In the genomic region with DNA sequence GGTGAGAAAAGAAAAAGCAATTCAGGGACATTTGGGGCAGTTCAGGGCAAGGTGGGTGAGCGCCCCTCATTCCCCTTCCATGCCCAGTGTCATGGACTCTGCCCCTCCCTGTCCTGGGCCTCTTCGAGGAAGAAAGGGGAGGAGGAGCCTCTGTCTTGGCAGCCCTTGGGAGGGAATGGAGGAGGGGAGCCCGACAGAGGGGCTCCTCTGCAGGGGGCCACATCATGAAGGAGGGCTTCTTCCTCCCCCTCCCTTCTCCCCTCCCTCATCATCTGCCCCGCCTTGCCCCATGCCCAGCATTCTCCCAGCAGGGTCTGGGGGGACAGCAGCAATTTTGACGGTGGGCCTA, we compare ENCODE assay signal across 22 cellular contexts. TPM values are rescaled to one million over a fixed set of nuclear protein-coding genes. Genes with fewer than 3 reads are reported as not detected.
A peak's percentile ranks its signal among the peaks of the same experiment; 100 is the strongest.
DNase-seq lines count a peak whose midpoint lies in the region; ATAC-seq and TF ChIP-seq lines count a peak whose summit lies in the region.
"Had no signal": no experiment of that assay in that cellular context is flagged by ENCODE, and none has a peak within 500 bp of the region (broad histone marks: within the 10 kb centered on the region; RNA-seq: fewer than 3 reads in every experiment).

No MANE protein-coding gene starts in this region.

- peaks cover 53% of the 10 kb centered on the region for H3K27me3 Mint-ChIP-seq in H9 (ENCODE audit: low read depth)

- no peaks in the 10 kb centered on the region for H4K20me1 ChIP-seq in H9 (ENCODE audit: control insufficient read depth, insufficient read depth, insufficient read length)

- no peak overlapping the region for H4K91ac ChIP-seq in H9 (ENCODE audit: insufficient read length, low read depth, low read length)

- no peak overlapping the region for H2BK15ac ChIP-seq in H9 (ENCODE audit: low read depth, low read length)

- H3K4me3 Mint-ChIP-seq in H9: peak overlapping the region; percentile 58 to 77
- H3K4me3 Mint-ChIP-seq: activated CD4-positive, alpha-beta memory T cell treated with anti-CD3 and anti-CD28 coated beads, Interleukin-2, amount 10 ng/mL, durations not matched to agents 7 days and 5 days had no signal

- peak overlapping the region; percentile 72 for H3K4me2 ChIP-seq in H9 (ENCODE audit: insufficient read depth, insufficient read length, low read length)

- H4K8ac ChIP-seq in H9 (replicated peaks; ENCODE audit: insufficient read length, low read depth, low read length): no peak overlapping the region

- H3K9me3 Mint-ChIP-seq in H9: no peaks in the 10 kb centered on the region; a peak in 1 of 5 replicates
- H3K9me3 Mint-ChIP-seq: activated CD4-positive, alpha-beta memory T cell treated with anti-CD3 and anti-CD28 coated beads, Interleukin-2, amount 10 ng/mL, durations not matched to agents 7 days and 5 days; activated naive CD4-positive, alpha-beta T cell treated with anti-CD3 and anti-CD28 coated beads, Interleukin-2, amount 50 U/mL, for 24 hours; activated T-helper 2 cell treated with anti-CD3 and anti-CD28 coated beads, Interferon-gamma antibody, Interleukin-2, Interleukin-4, amounts not matched to agents 10 μg/mL and 5 μg/mL and 100 μg/mL, durations not matched to agents 14 hours and 24 hours and 36 hours; immature natural killer cell; memory B cell; T-cell had no signal

- no peak overlapping the region for H3K4ac ChIP-seq in H9 (ENCODE audit: low read depth, low read length)

- H2BK120ac ChIP-seq in H9 (ENCODE audit: low read depth, low read length, poor library complexity, severe bottlenecking): no peak overlapping the region

- no peak overlapping the region for H2BK5ac ChIP-seq in H9 (ENCODE audit: insufficient read length, low read length)

- H3T11ph ChIP-seq in H9 (ENCODE audit: low read length): no peak overlapping the region

- H3K14ac ChIP-seq in H9 (ENCODE audit: insufficient read depth, low read length): no peak overlapping the region

- DNase-seq in H9 (peak; percentile 52), NCI-H69 (lab: John Stamatoyannopoulos, UW) (peak; percentile 55), iPS DF 6.9 (ENCODE audit: low read depth, low spot score) (no peak), sciatic nerve (ENCODE audit: low spot score) (no peak), stomach (no peak), RKO (ENCODE audit: low spot score) (no peak)

- H2BK20ac ChIP-seq in H9 (ENCODE audit: low read depth, low read length, poor library complexity, severe bottlenecking): no peak overlapping the region

- peaks cover 25 to 41% of the 10 kb centered on the region in 2 experiments for H3K4me1 Mint-ChIP-seq in H9

- H3K27ac ChIP-seq in H9 (ENCODE audit: insufficient read length, low read depth, low read length): no peak overlapping the region
- H3K27ac ChIP-seq in iPS DF 6.9 (ENCODE audit: low read length): no peak overlapping the region
- H3K27ac ChIP-seq in stomach: no peak overlapping the region
- H3K27ac ChIP-seq: epithelial cell of prostate, neutrophil, testis, uterus had no signal

- no peak for TF ChIP-seq POLR2A in stomach (IDR thresholded peaks at IDR 0.05)

- H3K27me3 ChIP-seq in H9 (ENCODE audit: insufficient read depth, low read length) (peaks cover 3% of the 10 kb centered on the region; the same call in 1 of the 2 replicates), iPS DF 6.9 (ENCODE audit: control insufficient read depth, insufficient read depth, low read length) (no peaks in the 10 kb centered on the region), stomach (peaks cover 11 to 90% (median 40%) of the 10 kb centered on the region in 3 donors)
- H3K27me3 ChIP-seq: testis had no signal

- no peak overlapping the region for H2AK5ac ChIP-seq in H9 (ENCODE audit: insufficient read length, low read length)

- no peak overlapping the region for H2AFZ ChIP-seq in H9 (ENCODE audit: low read length)

- no peaks in the 10 kb centered on the region for H3K36me3 ChIP-seq in iPS DF 6.9 (ENCODE audit: control insufficient read depth, insufficient read depth, low read length)
- no peaks in the 10 kb centered on the region for H3K36me3 ChIP-seq in stomach
- H3K36me3 ChIP-seq: HAP-1, neutrophil, uterus had no signal

- H3K79me2 ChIP-seq in H9 (ENCODE audit: insufficient read depth, low read length): no peaks in the 10 kb centered on the region

- H3K23me2 ChIP-seq in H9 (ENCODE audit: insufficient read length, low read depth, low read length, poor library complexity, severe bottlenecking): peaks cover 11% of the 10 kb centered on the region

- WGBS in H9 (ENCODE audit: extremely low coverage, insufficient read length, low lambda C conversion rate): no CpG with 5 or more reads among the region's 5 CpGs
- WGBS in iPS DF 6.9 (ENCODE audit: insufficient coverage, insufficient read length): no CpG with 5 or more reads among the region's 5 CpGs
- whole genome bisulfite sequencing in stomach, 5 donors: 23 to 44% (median 30%) methylated on average over 4 to 5 of the region's 5 CpGs

- no peak overlapping the region for H3K56ac ChIP-seq in H9 (ENCODE audit: insufficient read length, low read depth, low read length)

- TF ChIP-seq EP300 in stomach (IDR thresholded peaks at IDR 0.05): no peak

- H3K23ac ChIP-seq in H9 (ENCODE audit: insufficient read length, low read depth, low read length): no peak overlapping the region

- H3K9ac ChIP-seq in H9 (ENCODE audit: extremely low read depth, insufficient read length, low read length): no peak overlapping the region

- no peaks in the 10 kb centered on the region; the same call in 1 of the 2 replicates for H3K4me1 ChIP-seq in H9 (ENCODE audit: insufficient read depth, low read length)
- peaks cover 3% of the 10 kb centered on the region; the same call in 1 of the 2 replicates for H3K4me1 ChIP-seq in iPS DF 6.9 (ENCODE audit: control insufficient read depth, insufficient read depth, low read length)
- peaks cover 6 to 11% (median 10%) of the 10 kb centered on the region in 4 donors for H3K4me1 ChIP-seq in stomach
- H3K4me1 ChIP-seq: testis, uterus had no signal

- no peak overlapping the region for H2BK12ac ChIP-seq in H9 (ENCODE audit: insufficient read length, low read depth, low read length)

- ATAC-seq in sciatic nerve: peak; percentile 16
- no peak for ATAC-seq in HG02884 (IDR thresholded peaks at IDR 0.05; ENCODE audit: unreplicated experiment)

- no peaks in the 10 kb centered on the region for H3K36me3 Mint-ChIP-seq in H9 (ENCODE audit: insufficient read depth in 1 of 3, low read depth in 3 of 3)
- H3K36me3 Mint-ChIP-seq: activated naive CD4-positive, alpha-beta T cell treated with anti-CD3 and anti-CD28 coated beads, Interleukin-2, amount 50 U/mL, for 24 hours; CD4-positive, CD25-positive, alpha-beta regulatory T cell; immature natural killer cell; memory B cell; T-cell had no signal

- H3K18ac ChIP-seq in H9 (ENCODE audit: insufficient read length, low read depth, low read length): no peak overlapping the region

- intact Hi-C loops in sciatic nerve (cut with DNase I): loop anchor here (5.0 kb wide), 1 partner anchor 116 kb away; a partner anchor contains a TSS
- intact Hi-C loops in stomach (cut with DNase I; ENCODE audit: low total_unique reads): loop anchor here (5.0 kb wide), 1 partner anchor 111 kb away; no protein-coding TSS in a partner anchor

- no peak overlapping the region for H4K5ac ChIP-seq in H9 (ENCODE audit: insufficient read length, low read depth, low read length)

- H3K4me3 ChIP-seq in iPS DF 6.9 (ENCODE audit: low read length) (peak overlapping the region; percentile 9; the same call in 1 of the 2 replicates), stomach (no peak overlapping the region)
- H3K4me3 ChIP-seq: uterus had no signal

- H3K79me1 ChIP-seq in H9 (ENCODE audit: insufficient read depth, low read depth, low read length, poor library complexity, severe bottlenecking): no peaks in the 10 kb centered on the region

- H3K27ac Mint-ChIP-seq in H9: no peak overlapping the region
- H3K27ac Mint-ChIP-seq: activated CD4-positive, alpha-beta memory T cell treated with anti-CD3 and anti-CD28 coated beads, Interleukin-2, amount 10 ng/mL, durations not matched to agents 7 days and 5 days; activated naive CD4-positive, alpha-beta T cell treated with anti-CD3 and anti-CD28 coated beads, Interleukin-2, amount 50 U/mL, for 24 hours; activated T-helper 2 cell treated with anti-CD3 and anti-CD28 coated beads, Interferon-gamma antibody, Interleukin-2, Interleukin-4, amounts not matched to agents 10 μg/mL and 5 μg/mL and 100 μg/mL, durations not matched to agents 14 hours and 24 hours and 36 hours; CD4-positive, CD25-positive, alpha-beta regulatory T cell; immature natural killer cell; memory B cell; T-cell had no signal

- H3K9me3 ChIP-seq in H9 (ENCODE audit: control insufficient read depth, low read depth, low read length): no peaks in the 10 kb centered on the region
- H3K9me3 ChIP-seq in iPS DF 6.9 (ENCODE audit: control insufficient read depth, insufficient read depth, low read length): no peaks in the 10 kb centered on the region
- H3K9me3 ChIP-seq in stomach: no peaks in the 10 kb centered on the region
- H3K9me3 ChIP-seq: HAP-1, neutrophil, testis, uterus had no signal

- TF ChIP-seq CTCF in H9 (conservative IDR thresholded peaks at IDR 0.05): no peak
- no peak for TF ChIP-seq CTCF in stomach (IDR thresholded peaks at IDR 0.05)

RNA-seq across cellular contexts. Expression of a gene that starts 33.2 kb away (rescaled TPM):
- not detected in 2 replicates for total RNA-seq in H9 (2021)
- not detected for total RNA-seq in sciatic nerve
- total RNA-seq in stomach: not detected
- not detected for polyA plus RNA-seq in stomach
- total RNA-seq: activated CD4-positive, alpha-beta memory T cell treated with anti-CD3 and anti-CD28 coated beads, Interleukin-2, amount 10 ng/mL, durations not matched to agents 7 days and 5 days; activated T-helper 2 cell treated with anti-CD3 and anti-CD28 coated beads, Interferon-gamma antibody, Interleukin-2, Interleukin-4, amounts not matched to agents 10 μg/mL and 5 μg/mL and 100 μg/mL, durations not matched to agents 14 hours and 24 hours and 36 hours; CD4-positive, CD25-positive, alpha-beta regulatory T cell; HT1080; left lobe of liver; posterior vena cava; T-cell; testis had no signal
- polyA plus RNA-seq: CD4-positive, CD25-positive, alpha-beta regulatory T cell; immature natural killer cell had no signal

Comparison
In these comparisons a context has a peak if more than half of its experiments do, and no peak if none do; other contexts are left out.
1. DNase-seq: peak in H9 (single experiment) and NCI-H69 (single experiment); none in iPS DF 6.9 (single experiment), sciatic nerve (single experiment), stomach (single experiment) and RKO (single experiment).